In the genomic region with DNA sequence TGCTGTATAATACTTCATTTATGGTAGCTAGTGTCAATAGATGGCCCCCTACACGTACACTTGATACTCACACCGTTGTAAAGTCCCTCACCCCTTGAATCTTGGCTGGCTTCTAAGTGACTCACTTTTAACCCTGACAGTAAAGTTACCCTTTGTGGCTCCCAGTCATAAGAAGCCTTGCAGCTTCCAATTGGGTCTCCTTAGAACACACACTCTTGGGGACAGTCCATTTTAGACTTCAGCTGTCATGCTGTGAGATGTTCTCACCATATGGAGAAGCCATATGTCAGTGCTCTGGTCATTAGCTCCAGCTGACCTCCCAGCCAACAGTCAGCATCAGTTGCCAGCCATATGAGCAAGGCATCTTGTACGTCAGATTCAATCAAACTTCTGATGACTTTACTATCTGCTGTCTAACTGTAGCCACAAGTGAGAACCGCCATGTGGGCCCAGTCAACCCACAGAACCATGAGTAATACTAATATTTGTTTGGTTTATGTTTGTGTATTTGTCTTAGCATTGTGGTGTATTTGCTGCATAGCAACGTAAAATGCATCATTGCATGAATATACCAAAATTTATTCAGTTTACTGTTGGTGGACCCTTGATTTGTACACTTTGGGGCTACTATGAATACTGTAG, we compare ENCODE assay signal across 11 cellular contexts.
A peak's percentile ranks its signal among the peaks of the same experiment; 100 is the strongest.
DNase-seq lines count a peak whose midpoint lies in the region; ATAC-seq, FAIRE-seq and TF ChIP-seq lines count a peak whose summit lies in the region.
"Had no signal": no experiment of that assay in that cellular context is flagged by ENCODE, and none has a peak within 500 bp of the region (broad histone marks: within the 10 kb centered on the region; RNA-seq: fewer than 3 reads in every experiment).

No MANE protein-coding gene starts in this region.

- peaks cover 23% of the 10 kb centered on the region for H4K20me1 ChIP-seq in astrocyte (ENCODE audit: insufficient read depth, low read length)

- no peak overlapping the region for H3K4me3 Mint-ChIP-seq in astrocyte (ENCODE audit: unreplicated experiment)

- H3K4me3 ChIP-seq in astrocyte (ENCODE audit: insufficient read depth, low read depth, low read length) = no peak overlapping the region
- no peak overlapping the region for H3K4me3 ChIP-seq in mesenchymal stem cell (ENCODE audit: insufficient read depth in 1 of 2, low read depth in 1 of 2, low read length in 2 of 2)

- peaks cover 7% of the 10 kb centered on the region for H3K36me3 Mint-ChIP-seq in astrocyte (ENCODE audit: low read depth, unreplicated experiment)

- H3K9me3 ChIP-seq in astrocyte (ENCODE audit: insufficient read depth, low read depth, low read length) (no peaks in the 10 kb centered on the region), mesenchymal stem cell (ENCODE audit: control insufficient read depth, low read length) (no peaks in the 10 kb centered on the region)

- H3K4me1 ChIP-seq in astrocyte (ENCODE audit: insufficient read depth, low read length) (no peaks in the 10 kb centered on the region), mesenchymal stem cell (ENCODE audit: control insufficient read depth, insufficient read depth, low read depth, low read length) (peaks cover 1% of the 10 kb centered on the region)

- peak; percentile 54 for FAIRE-seq in GM12892 (lab: Jason Lieb, UNC)
- no peak for FAIRE-seq in astrocyte (lab: Jason Lieb, UNC)
- FAIRE-seq: endothelial cell of umbilical vein had no signal

- no peak overlapping the region for H2BK12ac ChIP-seq in mesenchymal stem cell (ENCODE audit: low read length in 2 of 2)

- no peak overlapping the region for H4K91ac ChIP-seq in mesenchymal stem cell (ENCODE audit: low read length)

- peaks cover 17% of the 10 kb centered on the region for H3K79me1 ChIP-seq in mesenchymal stem cell (replicated peaks; ENCODE audit: low read length, poor library complexity, severe bottlenecking)

- H3K9ac ChIP-seq in astrocyte (ENCODE audit: low read length) (no peak overlapping the region), mesenchymal stem cell (ENCODE audit: low read length) (no peak overlapping the region)

- DNase-seq in GM12892 (ENCODE audit: insufficient read length) = no peak
- peak; percentile 45 for DNase-seq in astrocyte (ENCODE audit: low read depth)
- peak; percentile 33 for DNase-seq in mesenchymal stem cell
- no peak for DNase-seq in SKM-1 (lab: John Stamatoyannopoulos, UW; ENCODE audit: unreplicated experiment)
- no peak for DNase-seq in OCI-M1 (lab: John Stamatoyannopoulos, UW)
- no peak for DNase-seq in OCI-M2 (lab: John Stamatoyannopoulos, UW; ENCODE audit: unreplicated experiment)
- DNase-seq: activated CD4-positive, alpha-beta T cell treated with anti-CD3 and anti-CD28 coated beads, Interleukin-2, amount 50 U/mL, for 48 hours; amygdala; NCI-H1436 treated with DMSO at 0.1 percent for 48 hours had no signal

- H2BK15ac ChIP-seq in mesenchymal stem cell (ENCODE audit: low read depth, poor library complexity, severe bottlenecking) = no peak overlapping the region

- peak; percentile 58 for ATAC-seq in HG03196 (IDR thresholded peaks at IDR 0.05; ENCODE audit: unreplicated experiment)

- H3K27me3 Mint-ChIP-seq in astrocyte (ENCODE audit: low read depth, unreplicated experiment) = no peaks in the 10 kb centered on the region

- no peak overlapping the region for H3K4me2 ChIP-seq in astrocyte (ENCODE audit: low read length)
- no peak overlapping the region for H3K4me2 ChIP-seq in mesenchymal stem cell (ENCODE audit: low read length, poor library complexity, severe bottlenecking)

- H2BK5ac ChIP-seq in mesenchymal stem cell (ENCODE audit: low read depth, low read length, poor library complexity, severe bottlenecking) = no peak overlapping the region

- no peak overlapping the region for H3K18ac ChIP-seq in mesenchymal stem cell (ENCODE audit: low read depth in 1 of 2, low read length in 2 of 2)

- no peak overlapping the region for H2AK5ac ChIP-seq in mesenchymal stem cell (ENCODE audit: low read length, severe bottlenecking)

- H2AFZ ChIP-seq in astrocyte (ENCODE audit: low read depth, low read length) = no peak overlapping the region
- no peak overlapping the region for H2AFZ ChIP-seq in mesenchymal stem cell (ENCODE audit: low read depth, low read length)

- TF ChIP-seq CTCF in astrocyte (IDR thresholded peaks at IDR 0.05; ENCODE audit: insufficient read depth, low read depth, low read length) = no peak

- no peak for TF ChIP-seq POLR2A in GM12892 (IDR thresholded peaks at IDR 0.05; ENCODE audit: low read depth, low read length)

- no peaks in the 10 kb centered on the region for H3K4me1 Mint-ChIP-seq in astrocyte (ENCODE audit: low read depth, unreplicated experiment)

- WGBS in mesenchymal stem cell = 81% methylated on average over 4 of the region's 5 CpGs

- H3K27ac ChIP-seq in astrocyte (ENCODE audit: low read depth, low read length) = no peak overlapping the region
- no peak overlapping the region for H3K27ac ChIP-seq in mesenchymal stem cell (ENCODE audit: low read length, poor library complexity, severe bottlenecking)

- no peak overlapping the region for H3K27ac Mint-ChIP-seq in astrocyte (ENCODE audit: unreplicated experiment)

- no peak overlapping the region for H3K4ac ChIP-seq in mesenchymal stem cell (ENCODE audit: low read depth in 1 of 2, low read length in 2 of 2)

- no peak overlapping the region for H2BK120ac ChIP-seq in mesenchymal stem cell (ENCODE audit: low read depth, low read length)

- no peak overlapping the region for H3K23ac ChIP-seq in mesenchymal stem cell (ENCODE audit: low read length in 2 of 2)

- H3K27me3 ChIP-seq in astrocyte (ENCODE audit: insufficient read depth, low read length) (no peaks in the 10 kb centered on the region), mesenchymal stem cell (ENCODE audit: control insufficient read depth in 1 of 2, insufficient read depth in 1 of 2, low read length in 2 of 2) (no peaks in the 10 kb centered on the region)

- peaks cover 5% of the 10 kb centered on the region for H3K79me2 ChIP-seq in astrocyte (ENCODE audit: insufficient read depth, low read length)

- H3K9me3 Mint-ChIP-seq in astrocyte (ENCODE audit: unreplicated experiment) = peaks cover 4% of the 10 kb centered on the region

- H3K36me3 ChIP-seq in astrocyte (ENCODE audit: insufficient read depth, low read length) (no peaks in the 10 kb centered on the region), mesenchymal stem cell (ENCODE audit: control insufficient read depth in 1 of 2, insufficient read depth in 2 of 2, low read depth in 1 of 2, low read length in 2 of 2) (peaks cover 0 to 5% of the 10 kb centered on the region in 2 experiments)

- no peak overlapping the region for H4K8ac ChIP-seq in mesenchymal stem cell (ENCODE audit: low read length)

- no peak overlapping the region for H3K14ac ChIP-seq in mesenchymal stem cell (ENCODE audit: low read length in 2 of 2)

Comparison
In these comparisons a context has a peak if more than half of its experiments do, and no peak if none do; other contexts are left out.
1. DNase-seq: peak in astrocyte (single experiment) and mesenchymal stem cell (single experiment); none in GM12892 (single experiment), SKM-1 (single experiment), OCI-M1 (single experiment) and OCI-M2 (single experiment).